In the genomic region with DNA sequence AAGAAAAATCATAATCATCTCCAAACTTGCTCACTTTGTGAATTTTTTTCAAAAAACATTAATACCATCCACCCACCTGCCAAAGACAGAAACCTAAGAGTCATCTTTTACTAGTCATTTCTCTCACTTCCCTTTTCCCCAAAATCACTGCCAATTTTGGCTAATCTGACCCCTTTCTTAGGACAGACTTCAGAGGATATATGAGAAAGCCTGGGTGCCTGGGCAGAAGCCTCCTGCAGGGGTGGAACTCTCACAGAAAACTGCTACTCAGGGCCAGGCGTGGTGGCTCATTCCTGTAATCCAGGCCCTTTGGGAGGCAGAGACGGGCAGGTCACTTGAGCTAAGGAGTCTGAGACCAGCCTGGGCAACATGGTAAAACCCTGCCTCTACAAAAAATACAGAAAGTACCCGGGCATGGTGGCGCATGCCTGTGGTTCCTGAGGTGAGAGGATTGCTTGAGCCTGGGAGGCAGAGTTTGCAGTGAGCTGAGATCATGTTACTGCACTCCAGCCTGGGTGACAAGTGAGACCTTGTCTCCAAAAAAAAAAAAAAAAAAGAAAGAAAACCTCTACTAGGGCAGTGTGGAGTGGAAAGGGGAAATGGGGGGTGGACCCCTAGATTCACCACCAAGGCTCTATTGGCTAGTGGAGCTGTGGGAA, we compare ENCODE assay signal across 1 cellular context.
TF ChIP-seq lines count a peak whose summit lies in the region.

No MANE protein-coding gene starts in this region.

TF ChIP-seq in GM12878, 131 proteins besides CTCF, POLR2A, EP300 and RAD21 (continued from another document):
- no peak for TF ChIP-seq SUZ12 (IDR thresholded peaks at IDR 0.05; ENCODE audit: unreplicated experiment)
- no peak for TF ChIP-seq SMC3 (IDR thresholded peaks at IDR 0.05; ENCODE audit: borderline replicate concordance, low read length)
- TF ChIP-seq, protein P1, sequence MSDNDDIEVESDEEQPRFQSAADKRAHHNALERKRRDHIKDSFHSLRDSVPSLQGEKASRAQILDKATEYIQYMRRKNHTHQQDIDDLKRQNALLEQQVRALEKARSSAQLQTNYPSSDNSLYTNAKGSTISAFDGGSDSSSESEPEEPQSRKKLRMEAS (IDR thresholded peaks at IDR 0.05; ENCODE audit: low read depth, low read length) = no peak
- TF ChIP-seq TCF7 (IDR thresholded peaks at IDR 0.05; ENCODE audit: borderline replicate concordance) = no peak
- no peak for TF ChIP-seq ZNF24 (IDR thresholded peaks at IDR 0.05)
- TF ChIP-seq SIX5 (IDR thresholded peaks at IDR 0.05; ENCODE audit: low read depth, low read length, severe bottlenecking) = no peak
- TF ChIP-seq, protein P2, sequence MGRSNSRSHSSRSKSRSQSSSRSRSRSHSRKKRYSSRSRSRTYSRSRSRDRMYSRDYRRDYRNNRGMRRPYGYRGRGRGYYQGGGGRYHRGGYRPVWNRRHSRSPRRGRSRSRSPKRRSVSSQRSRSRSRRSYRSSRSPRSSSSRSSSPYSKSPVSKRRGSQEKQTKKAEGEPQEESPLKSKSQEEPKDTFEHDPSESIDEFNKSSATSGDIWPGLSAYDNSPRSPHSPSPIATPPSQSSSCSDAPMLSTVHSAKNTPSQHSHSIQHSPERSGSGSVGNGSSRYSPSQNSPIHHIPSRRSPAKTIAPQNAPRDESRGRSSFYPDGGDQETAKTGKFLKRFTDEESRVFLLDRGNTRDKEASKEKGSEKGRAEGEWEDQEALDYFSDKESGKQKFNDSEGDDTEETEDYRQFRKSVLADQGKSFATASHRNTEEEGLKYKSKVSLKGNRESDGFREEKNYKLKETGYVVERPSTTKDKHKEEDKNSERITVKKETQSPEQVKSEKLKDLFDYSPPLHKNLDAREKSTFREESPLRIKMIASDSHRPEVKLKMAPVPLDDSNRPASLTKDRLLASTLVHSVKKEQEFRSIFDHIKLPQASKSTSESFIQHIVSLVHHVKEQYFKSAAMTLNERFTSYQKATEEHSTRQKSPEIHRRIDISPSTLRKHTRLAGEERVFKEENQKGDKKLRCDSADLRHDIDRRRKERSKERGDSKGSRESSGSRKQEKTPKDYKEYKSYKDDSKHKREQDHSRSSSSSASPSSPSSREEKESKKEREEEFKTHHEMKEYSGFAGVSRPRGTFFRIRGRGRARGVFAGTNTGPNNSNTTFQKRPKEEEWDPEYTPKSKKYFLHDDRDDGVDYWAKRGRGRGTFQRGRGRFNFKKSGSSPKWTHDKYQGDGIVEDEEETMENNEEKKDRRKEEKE (IDR thresholded peaks at IDR 0.05) = no peak
- no peak for TF ChIP-seq RELA (IDR thresholded peaks at IDR 0.05; ENCODE audit: borderline replicate concordance, partially characterized antibody)
- TF ChIP-seq, protein P3, sequence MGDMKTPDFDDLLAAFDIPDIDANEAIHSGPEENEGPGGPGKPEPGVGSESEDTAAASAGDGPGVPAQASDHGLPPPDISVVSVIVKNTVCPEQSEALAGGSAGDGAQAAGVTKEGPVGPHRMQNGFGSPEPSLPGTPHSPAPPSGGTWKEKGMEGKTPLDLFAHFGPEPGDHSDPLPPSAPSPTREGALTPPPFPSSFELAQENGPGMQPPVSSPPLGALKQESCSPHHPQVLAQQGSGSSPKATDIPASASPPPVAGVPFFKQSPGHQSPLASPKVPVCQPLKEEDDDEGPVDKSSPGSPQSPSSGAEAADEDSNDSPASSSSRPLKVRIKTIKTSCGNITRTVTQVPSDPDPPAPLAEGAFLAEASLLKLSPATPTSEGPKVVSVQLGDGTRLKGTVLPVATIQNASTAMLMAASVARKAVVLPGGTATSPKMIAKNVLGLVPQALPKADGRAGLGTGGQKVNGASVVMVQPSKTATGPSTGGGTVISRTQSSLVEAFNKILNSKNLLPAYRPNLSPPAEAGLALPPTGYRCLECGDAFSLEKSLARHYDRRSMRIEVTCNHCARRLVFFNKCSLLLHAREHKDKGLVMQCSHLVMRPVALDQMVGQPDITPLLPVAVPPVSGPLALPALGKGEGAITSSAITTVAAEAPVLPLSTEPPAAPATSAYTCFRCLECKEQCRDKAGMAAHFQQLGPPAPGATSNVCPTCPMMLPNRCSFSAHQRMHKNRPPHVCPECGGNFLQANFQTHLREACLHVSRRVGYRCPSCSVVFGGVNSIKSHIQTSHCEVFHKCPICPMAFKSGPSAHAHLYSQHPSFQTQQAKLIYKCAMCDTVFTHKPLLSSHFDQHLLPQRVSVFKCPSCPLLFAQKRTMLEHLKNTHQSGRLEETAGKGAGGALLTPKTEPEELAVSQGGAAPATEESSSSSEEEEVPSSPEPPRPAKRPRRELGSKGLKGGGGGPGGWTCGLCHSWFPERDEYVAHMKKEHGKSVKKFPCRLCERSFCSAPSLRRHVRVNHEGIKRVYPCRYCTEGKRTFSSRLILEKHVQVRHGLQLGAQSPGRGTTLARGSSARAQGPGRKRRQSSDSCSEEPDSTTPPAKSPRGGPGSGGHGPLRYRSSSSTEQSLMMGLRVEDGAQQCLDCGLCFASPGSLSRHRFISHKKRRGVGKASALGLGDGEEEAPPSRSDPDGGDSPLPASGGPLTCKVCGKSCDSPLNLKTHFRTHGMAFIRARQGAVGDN (IDR thresholded peaks at IDR 0.05) = no peak
- TF ChIP-seq SREBF1 (IDR thresholded peaks at IDR 0.05; ENCODE audit: low read length) = no peak
- TF ChIP-seq, protein P4, sequence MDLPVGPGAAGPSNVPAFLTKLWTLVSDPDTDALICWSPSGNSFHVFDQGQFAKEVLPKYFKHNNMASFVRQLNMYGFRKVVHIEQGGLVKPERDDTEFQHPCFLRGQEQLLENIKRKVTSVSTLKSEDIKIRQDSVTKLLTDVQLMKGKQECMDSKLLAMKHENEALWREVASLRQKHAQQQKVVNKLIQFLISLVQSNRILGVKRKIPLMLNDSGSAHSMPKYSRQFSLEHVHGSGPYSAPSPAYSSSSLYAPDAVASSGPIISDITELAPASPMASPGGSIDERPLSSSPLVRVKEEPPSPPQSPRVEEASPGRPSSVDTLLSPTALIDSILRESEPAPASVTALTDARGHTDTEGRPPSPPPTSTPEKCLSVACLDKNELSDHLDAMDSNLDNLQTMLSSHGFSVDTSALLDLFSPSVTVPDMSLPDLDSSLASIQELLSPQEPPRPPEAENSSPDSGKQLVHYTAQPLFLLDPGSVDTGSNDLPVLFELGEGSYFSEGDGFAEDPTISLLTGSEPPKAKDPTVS (IDR thresholded peaks at IDR 0.05; ENCODE audit: low read depth, low read length) = no peak
- TF ChIP-seq RFX5 (IDR thresholded peaks at IDR 0.05; ENCODE audit: low read depth, low read length) = no peak
- peak; percentile 69; the same call in 1 of the 2 replicates for TF ChIP-seq ZNF217 (IDR thresholded peaks at IDR 0.05)
- no peak for TF ChIP-seq TARDBP (IDR thresholded peaks at IDR 0.05; ENCODE audit: borderline replicate concordance)
- TF ChIP-seq SREBF2 (IDR thresholded peaks at IDR 0.05; ENCODE audit: low read length) = no peak
- 0 out of 2 replicates have a peak, but pooled peaks have one; percentile 19 for TF ChIP-seq REST (IDR thresholded peaks at IDR 0.05; ENCODE audit: low read depth, low read length)
- peak; percentile 88 for TF ChIP-seq JUNB (IDR thresholded peaks at IDR 0.05)
- TF ChIP-seq KDM1A (IDR thresholded peaks at IDR 0.05; ENCODE audit: borderline replicate concordance) = no peak
- peak; percentile 78 for TF ChIP-seq MTA2 (IDR thresholded peaks at IDR 0.05; ENCODE audit: low read depth)
- no peak for TF ChIP-seq SMAD1 (IDR thresholded peaks at IDR 0.05; ENCODE audit: low read depth, partially characterized antibody)
- TF ChIP-seq TCF3 (IDR thresholded peaks at IDR 0.05; ENCODE audit: borderline replicate concordance, insufficient read depth, low read depth, low read length) = no peak
- no peak for TF ChIP-seq RBBP5 (conservative IDR thresholded peaks at IDR 0.05)
- TF ChIP-seq, protein P5, sequence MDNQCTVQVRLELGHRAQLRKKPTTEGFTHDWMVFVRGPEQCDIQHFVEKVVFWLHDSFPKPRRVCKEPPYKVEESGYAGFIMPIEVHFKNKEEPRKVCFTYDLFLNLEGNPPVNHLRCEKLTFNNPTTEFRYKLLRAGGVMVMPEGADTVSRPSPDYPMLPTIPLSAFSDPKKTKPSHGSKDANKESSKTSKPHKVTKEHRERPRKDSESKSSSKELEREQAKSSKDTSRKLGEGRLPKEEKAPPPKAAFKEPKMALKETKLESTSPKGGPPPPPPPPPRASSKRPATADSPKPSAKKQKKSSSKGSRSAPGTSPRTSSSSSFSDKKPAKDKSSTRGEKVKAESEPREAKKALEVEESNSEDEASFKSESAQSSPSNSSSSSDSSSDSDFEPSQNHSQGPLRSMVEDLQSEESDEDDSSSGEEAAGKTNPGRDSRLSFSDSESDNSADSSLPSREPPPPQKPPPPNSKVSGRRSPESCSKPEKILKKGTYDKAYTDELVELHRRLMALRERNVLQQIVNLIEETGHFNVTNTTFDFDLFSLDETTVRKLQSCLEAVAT (IDR thresholded peaks at IDR 0.05) = peak; percentile 75
- TF ChIP-seq, protein P6, sequence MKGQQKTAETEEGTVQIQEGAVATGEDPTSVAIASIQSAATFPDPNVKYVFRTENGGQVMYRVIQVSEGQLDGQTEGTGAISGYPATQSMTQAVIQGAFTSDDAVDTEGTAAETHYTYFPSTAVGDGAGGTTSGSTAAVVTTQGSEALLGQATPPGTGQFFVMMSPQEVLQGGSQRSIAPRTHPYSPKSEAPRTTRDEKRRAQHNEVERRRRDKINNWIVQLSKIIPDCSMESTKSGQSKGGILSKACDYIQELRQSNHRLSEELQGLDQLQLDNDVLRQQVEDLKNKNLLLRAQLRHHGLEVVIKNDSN (IDR thresholded peaks at IDR 0.05; ENCODE audit: borderline replicate concordance, extremely low read length, insufficient read depth, low read depth, low read length) = no peak
- no peak for TF ChIP-seq NFXL1 (IDR thresholded peaks at IDR 0.05; ENCODE audit: borderline replicate concordance)
- no peak for TF ChIP-seq CHD2 (IDR thresholded peaks at IDR 0.05; ENCODE audit: borderline replicate concordance, low read depth, low read length)
- TF ChIP-seq FOXM1 (IDR thresholded peaks at IDR 0.05; ENCODE audit: low read depth, low read length) = peak; percentile 85
- TF ChIP-seq ZBTB4 (CRISPR knock-in tag; IDR thresholded peaks at IDR 0.05) = no peak
- no peak for TF ChIP-seq NR2C1 (IDR thresholded peaks at IDR 0.05)
